Comparison of ENCODE assay signal across 31 cellular contexts in the genomic region with DNA sequence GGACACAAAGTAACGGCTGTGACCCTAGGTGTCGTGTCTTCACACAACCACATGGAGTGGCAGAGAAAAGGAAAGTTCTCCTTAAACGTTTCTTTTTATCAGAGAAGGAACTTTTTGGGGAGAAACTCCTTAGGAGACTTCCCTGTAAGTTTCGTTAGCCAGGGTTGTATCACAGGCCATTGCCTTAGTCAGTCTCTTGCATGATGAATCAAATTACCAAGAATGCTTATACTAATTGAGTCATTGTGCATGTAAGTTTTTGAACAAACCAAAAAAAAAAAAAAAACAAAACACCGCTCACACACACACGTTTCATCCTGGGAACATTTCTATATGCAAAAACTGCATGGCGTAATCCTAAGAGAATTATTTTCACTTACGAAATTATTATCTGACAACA.
"Had no signal": no experiment of that assay in that cellular context is flagged by ENCODE, and none has a peak within 500 bp of the region (broad histone marks: within the 10 kb centered on the region; RNA-seq: fewer than 3 reads in every experiment).

No MANE protein-coding gene starts in this region.

- ATAC-seq: activated CD8-positive, alpha-beta T cell treated with anti-CD3 and anti-CD28 coated beads for 36 hours; activated T-cell treated with anti-CD3 and anti-CD28 coated beads, Interleukin-2, amount 50 U/mL, for 4 hours; activated T-helper 17 cell treated with anti-CD3 and anti-CD28 coated beads, Interleukin-2, amount 50 U/mL, for 72 hours; gastrocnemius medialis; left colon; naive thymus-derived CD4-positive, alpha-beta T cell; stimulated activated naive B cell treated with anti-CD40 and anti-IgM and Interleukin-4, amounts not matched to agents 10 μg/mL and 1 μg/mL and 100 μg/mL, for 72 hours; upper lobe of right lung had no signal

- H3K9me3 Mint-ChIP-seq: activated B cell treated with CpG ODN at 0.5 μM for 24 hours; activated T-cell treated with anti-CD3 and anti-CD28 coated beads, Interleukin-2, amount 50 U/mL, for 4 hours; activated T-helper 17 cell treated with anti-CD3 and anti-CD28 coated beads, Interleukin-2, amount 50 U/mL, for 72 hours; stimulated activated naive B cell treated with anti-CD40 and anti-IgM and Interleukin-4, amounts not matched to agents 10 μg/mL and 1 μg/mL and 100 μg/mL, for 72 hours had no signal

- H3K4me1 ChIP-seq: colonic mucosa, gastrocnemius medialis, sigmoid colon, stomach, thyroid gland, upper lobe of right lung had no signal

- H3K4me3 ChIP-seq: cardiac muscle cell, colonic mucosa, gastrocnemius medialis, hepatocyte, ovary, sigmoid colon, smooth muscle cell, stomach, thyroid gland, upper lobe of right lung had no signal

- DNase-seq: activated B cell treated with CpG ODN at 0.5 μM for 24 hours; activated CD4-positive, alpha-beta T cell treated with anti-CD3 and anti-CD28 coated beads, Interleukin-2, amount 50 U/mL, for 1 hour; activated CD8-positive, alpha-beta T cell treated with anti-CD3 and anti-CD28 coated beads for 36 hours; activated gamma-delta T cell treated with Interleukin-2 at 50 U/mL for 16 hours; activated naive CD4-positive, alpha-beta T cell treated with anti-CD3 and anti-CD28 coated beads, Interleukin-2, amount 50 U/mL, for 16 hours; activated T-cell treated with anti-CD3 and anti-CD28 coated beads, Interleukin-2, amount 50 U/mL, for 4 hours; amygdala; cerebellar nuclear complex; colonic mucosa; effector CD8-positive, alpha-beta T cell; gastrocnemius medialis; left colon; mammary epithelial cell; midbrain; naive thymus-derived CD4-positive, alpha-beta T cell; ovary; sigmoid colon; stimulated activated CD4-positive, alpha-beta T cell treated with anti-CD3 and anti-CD28 coated beads, Interleukin-1b, Interleukin-23, amount 100 ng/mL, for 48 hours; stimulated activated CD4-positive, alpha-beta T cell treated with anti-CD3 and anti-CD28 coated beads, Interleukin-4, amount 100 ng/mL, for 4 hours; stimulated activated CD8-positive, alpha-beta memory T cell treated with anti-CD3 and anti-CD28 coated beads, Interleukin-4, amount 100 ng/mL, for 48 hours; stimulated activated naive B cell treated with anti-CD40 and anti-IgM and Interleukin-4, amounts not matched to agents 10 μg/mL and 1 μg/mL and 100 μg/mL, for 72 hours; stomach; T-helper 2 cell; thyroid gland; upper lobe of right lung had no signal

- H3K27me3 ChIP-seq: cardiac muscle cell, colonic mucosa, gastrocnemius medialis, hepatocyte, ovary, sigmoid colon, stomach, thyroid gland, upper lobe of right lung had no signal

- H3K27ac Mint-ChIP-seq: activated B cell treated with CpG ODN at 0.5 μM for 24 hours; activated CD8-positive, alpha-beta T cell treated with anti-CD3 and anti-CD28 coated beads for 36 hours; activated T-helper 17 cell treated with anti-CD3 and anti-CD28 coated beads, Interleukin-2, amount 50 U/mL, for 72 hours; naive thymus-derived CD4-positive, alpha-beta T cell; progenitor cell of endocrine pancreas; stimulated activated naive B cell treated with anti-CD40 and anti-IgM and Interleukin-4, amounts not matched to agents 10 μg/mL and 1 μg/mL and 100 μg/mL, for 72 hours had no signal

- H3K4me1 Mint-ChIP-seq: activated T-helper 17 cell treated with anti-CD3 and anti-CD28 coated beads, Interleukin-2, amount 50 U/mL, for 72 hours had no signal

- H3K9me3 ChIP-seq: colonic mucosa, gastrocnemius medialis, ovary, sigmoid colon, stomach, thyroid gland, upper lobe of right lung had no signal

- H3K27me3 Mint-ChIP-seq: activated B cell treated with CpG ODN at 0.5 μM for 24 hours; activated CD8-positive, alpha-beta T cell treated with anti-CD3 and anti-CD28 coated beads for 36 hours; activated T-helper 17 cell treated with anti-CD3 and anti-CD28 coated beads, Interleukin-2, amount 50 U/mL, for 72 hours; naive thymus-derived CD4-positive, alpha-beta T cell; progenitor cell of endocrine pancreas had no signal

- H3K36me3 ChIP-seq: cardiac muscle cell, colonic mucosa, gastrocnemius medialis, ovary, sigmoid colon, stomach, thyroid gland, upper lobe of right lung had no signal

- H3K27ac ChIP-seq: cardiac muscle cell, colonic mucosa, epithelial cell of prostate, gastrocnemius medialis, hepatocyte, ovary, sigmoid colon, stomach, thyroid gland, upper lobe of right lung had no signal

- H3K4me3 Mint-ChIP-seq: activated B cell treated with CpG ODN at 0.5 μM for 24 hours; activated CD8-positive, alpha-beta T cell treated with anti-CD3 and anti-CD28 coated beads for 36 hours; activated T-cell treated with anti-CD3 and anti-CD28 coated beads, Interleukin-2, amount 50 U/mL, for 4 hours; activated T-helper 17 cell treated with anti-CD3 and anti-CD28 coated beads, Interleukin-2, amount 50 U/mL, for 72 hours; naive thymus-derived CD4-positive, alpha-beta T cell; stimulated activated naive B cell treated with anti-CD40 and anti-IgM and Interleukin-4, amounts not matched to agents 10 μg/mL and 1 μg/mL and 100 μg/mL, for 72 hours had no signal
